In the genomic region with DNA sequence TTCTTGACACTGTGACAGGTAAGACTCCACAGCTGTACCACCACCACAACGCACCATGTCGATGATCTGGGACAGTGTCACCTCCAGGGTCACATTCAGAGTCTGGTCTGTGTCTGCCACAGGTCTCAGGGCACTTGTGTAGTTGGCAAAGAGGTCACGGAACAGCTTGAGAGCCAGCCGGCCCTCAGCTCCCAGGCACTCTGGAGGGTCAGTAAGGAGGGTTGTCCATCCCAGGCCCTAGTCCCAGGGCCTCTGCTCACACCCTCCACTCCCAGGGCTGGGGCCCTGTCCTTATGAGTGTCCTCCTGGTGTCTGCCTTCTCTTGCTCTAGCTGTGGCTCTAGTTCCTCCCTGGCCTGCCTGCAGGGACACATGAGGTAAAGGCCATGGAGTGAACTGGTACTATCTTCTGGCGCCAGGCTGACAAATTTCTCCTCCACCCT, we compare ENCODE assay signal across 21 cellular contexts. TPM values are rescaled to one million over a fixed set of nuclear protein-coding genes. Genes with fewer than 3 reads are reported as not detected.
DNase-seq lines count a peak whose midpoint lies in the region; ATAC-seq, FAIRE-seq and TF ChIP-seq lines count a peak whose summit lies in the region.
"Had no signal": no experiment of that assay in that cellular context is flagged by ENCODE, and none has a peak within 500 bp of the region (broad histone marks: within the 10 kb centered on the region; RNA-seq: fewer than 3 reads in every experiment).

No MANE protein-coding gene starts in this region.

- DNase-seq in AG20443 (ENCODE audit: low spot score) (peak; percentile 8), GM20000 (ENCODE audit: low spot score) (peak; percentile 16), left ventricle myocardium superior (peak; percentile 64), SKM-1 (lab: John Stamatoyannopoulos, UW; ENCODE audit: unreplicated experiment) (no peak), urothelium cell line (ENCODE audit: low spot score) (no peak), SIG-M5 (lab: John Stamatoyannopoulos, UW) (no peak)
- DNase-seq in effector memory CD8-positive, alpha-beta T cell, result no peak
- DNase-seq: Caco-2, DMS153, MV-4-11, NCI-H1417 treated with DMSO at 0.1 percent for 48 hours, NCI-H1930, NCI-H2171, NCI-H446, NCI-H69, RPMI8226 had no signal

- no peaks in the 10 kb centered on the region for H3K9me3 Mint-ChIP-seq in effector memory CD8-positive, alpha-beta T cell

- intact Hi-C loops in left ventricle myocardium superior (cut with micrococcal nuclease), result no loop called here

- no peak for ATAC-seq in effector memory CD8-positive, alpha-beta T cell (replicated peaks)
- ATAC-seq in left ventricle myocardium superior, result peak; percentile 90
- ATAC-seq in HG03095 (IDR thresholded peaks at IDR 0.05; ENCODE audit: unreplicated experiment), result no peak

- no peak for FAIRE-seq in urothelium cell line (lab: Jason Lieb, UNC)
- FAIRE-seq: HTR-8/SVneo had no signal

- H3K27me3 Mint-ChIP-seq in effector memory CD8-positive, alpha-beta T cell, result no peaks in the 10 kb centered on the region

- H3K36me3 Mint-ChIP-seq in effector memory CD8-positive, alpha-beta T cell (ENCODE audit: insufficient read depth), result peaks cover 34% of the 10 kb centered on the region

- no peak for TF ChIP-seq CTCF in GM20000 (IDR thresholded peaks at IDR 0.05; ENCODE audit: extremely low read depth, missing control alignments)

- H3K4me3 Mint-ChIP-seq in effector memory CD8-positive, alpha-beta T cell, result no peak overlapping the region

- no peaks in the 10 kb centered on the region for H3K4me1 Mint-ChIP-seq in effector memory CD8-positive, alpha-beta T cell (ENCODE audit: low read depth in 2 of 2)

- peak overlapping the region; percentile 13 to 32 for H3K27ac Mint-ChIP-seq in effector memory CD8-positive, alpha-beta T cell

RNA-seq across cellular contexts. Expression of a gene that starts 1.4 kb away (rescaled TPM):
- total RNA-seq in left ventricle myocardium superior, result 0.89 TPM

RNA-seq across cellular contexts. Expression of a gene that starts 24.8 kb away (rescaled TPM):
- total RNA-seq in left ventricle myocardium superior, result 0.52 TPM
- total RNA-seq: A673, Caco-2, OCI-LY7, SK-MEL-5 had no signal

RNA-seq across cellular contexts. Expression of a gene that starts 28.0 kb away (rescaled TPM):
- 4.6 TPM for total RNA-seq in left ventricle myocardium superior
- total RNA-seq: A673, OCI-LY7, SK-MEL-5 had no signal

Comparison
In these comparisons a context has a peak if more than half of its experiments do, and no peak if none do; other contexts are left out.
1. DNase-seq: peak in AG20443 (single experiment), GM20000 (single experiment) and left ventricle myocardium superior (single experiment); none in effector memory CD8-positive, alpha-beta T cell (0 of 3), SKM-1 (single experiment), urothelium cell line (single experiment) and SIG-M5 (single experiment).